In the genomic region with DNA sequence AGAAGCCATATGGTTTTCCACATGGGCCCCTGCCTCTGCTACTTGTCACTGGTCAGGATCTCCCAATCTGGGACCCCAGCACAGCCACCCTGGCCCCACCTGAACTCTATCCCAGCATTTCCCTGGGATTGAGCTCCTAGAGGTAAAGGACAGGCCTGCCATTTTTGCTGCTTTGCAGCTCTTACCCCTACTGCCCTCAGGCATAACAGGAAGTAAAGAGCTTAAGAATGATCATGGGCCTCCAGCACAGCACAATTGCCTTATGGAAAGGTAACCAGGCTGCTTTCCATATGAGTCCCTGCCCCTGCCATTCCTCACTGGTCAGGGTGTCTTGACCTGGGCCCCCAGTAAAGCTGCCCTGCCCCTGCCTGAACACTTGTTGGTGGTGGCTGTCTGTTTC, we compare ENCODE assay signal across 29 cellular contexts.
"Had no signal": no experiment of that assay in that cellular context is flagged by ENCODE, and none has a peak within 500 bp of the region (broad histone marks: within the 10 kb centered on the region; RNA-seq: fewer than 3 reads in every experiment).

No MANE protein-coding gene starts in this region.

- H3K9me3 ChIP-seq: colonic mucosa had no signal

- ATAC-seq: activated CD4-positive, CD25-positive, alpha-beta regulatory T cell treated with anti-CD3 and anti-CD28 coated beads, Interleukin-2, amount 50 U/mL, for 24 hours; activated naive CD4-positive, alpha-beta T cell treated with anti-CD3 and anti-CD28 coated beads, Interleukin-2, amount 50 U/mL, for 72 hours; activated T-cell treated with anti-CD3 and anti-CD28 coated beads, Interleukin-2, amount 50 U/mL, for 72 hours; gastroesophageal sphincter; heart right ventricle had no signal

- H3K27ac ChIP-seq: ascending aorta, breast epithelium, cardiac muscle cell, colonic mucosa, epithelial cell of prostate, esophagus squamous epithelium, gastroesophageal sphincter, heart right ventricle, hepatocyte, WERI-Rb-1 had no signal

- H3K4me2 ChIP-seq: hepatocyte had no signal

- H3K27me3 ChIP-seq: ascending aorta, breast epithelium, cardiac muscle cell, colonic mucosa, esophagus squamous epithelium, gastroesophageal sphincter, hepatocyte had no signal

- DNase-seq: activated B cell treated with CpG ODN at 0.5 μM for 24 hours; activated CD4-positive, alpha-beta T cell treated with anti-CD3 and anti-CD28 coated beads for 48 hours; activated CD4-positive, alpha-beta T cell treated with anti-CD3 and anti-CD28 coated beads, Interleukin-2, amount 50 U/mL, for 1 hour; activated CD4-positive, alpha-beta T cell treated with anti-CD3 and anti-CD28 coated beads, Interleukin-2, amount 50 U/mL, for 48 hours; activated CD8-positive, alpha-beta memory T cell treated with anti-CD3 and anti-CD28 coated beads, Interleukin-2, amount 50 U/mL, for 48 hours; activated gamma-delta T cell; activated naive CD4-positive, alpha-beta T cell; activated naive CD4-positive, alpha-beta T cell treated with anti-CD3 and anti-CD28 coated beads, Interleukin-2, amount 10 ng/mL, durations not matched to agents 7 days and 5 days; activated naive CD8-positive, alpha-beta T cell treated with anti-CD3 and anti-CD28 coated beads, Interleukin-2, amount 10 ng/mL, durations not matched to agents 7 days and 5 days; activated T-cell treated with anti-CD3 and anti-CD28 coated beads for 4 hours; activated T-cell treated with anti-CD3 and anti-CD28 coated beads, Interleukin-2, amount 50 U/mL, for 24 hours; activated T-cell treated with anti-CD3 and anti-CD28 coated beads, Interleukin-2, amount 50 U/mL, for 72 hours; central memory CD4-positive, alpha-beta T cell; cerebellar nuclear complex; colonic mucosa; effector CD8-positive, alpha-beta T cell; esophagus squamous epithelium; foreskin melanocyte; heart right ventricle; T1000; WERI-Rb-1 had no signal

- H3K79me2 ChIP-seq: hepatocyte had no signal

- H3K36me3 ChIP-seq: breast epithelium, cardiac muscle cell, colonic mucosa, esophagus squamous epithelium, gastroesophageal sphincter, WERI-Rb-1 had no signal

- H3K4me1 ChIP-seq: ascending aorta, breast epithelium, colonic mucosa, esophagus squamous epithelium, gastroesophageal sphincter, heart right ventricle had no signal

- H3K4me3 ChIP-seq: ascending aorta, breast epithelium, cardiac muscle cell, colonic mucosa, esophagus squamous epithelium, gastroesophageal sphincter, heart right ventricle, hepatocyte had no signal
